ENCODE assay signal across 1 cellular context in the genomic region with DNA sequence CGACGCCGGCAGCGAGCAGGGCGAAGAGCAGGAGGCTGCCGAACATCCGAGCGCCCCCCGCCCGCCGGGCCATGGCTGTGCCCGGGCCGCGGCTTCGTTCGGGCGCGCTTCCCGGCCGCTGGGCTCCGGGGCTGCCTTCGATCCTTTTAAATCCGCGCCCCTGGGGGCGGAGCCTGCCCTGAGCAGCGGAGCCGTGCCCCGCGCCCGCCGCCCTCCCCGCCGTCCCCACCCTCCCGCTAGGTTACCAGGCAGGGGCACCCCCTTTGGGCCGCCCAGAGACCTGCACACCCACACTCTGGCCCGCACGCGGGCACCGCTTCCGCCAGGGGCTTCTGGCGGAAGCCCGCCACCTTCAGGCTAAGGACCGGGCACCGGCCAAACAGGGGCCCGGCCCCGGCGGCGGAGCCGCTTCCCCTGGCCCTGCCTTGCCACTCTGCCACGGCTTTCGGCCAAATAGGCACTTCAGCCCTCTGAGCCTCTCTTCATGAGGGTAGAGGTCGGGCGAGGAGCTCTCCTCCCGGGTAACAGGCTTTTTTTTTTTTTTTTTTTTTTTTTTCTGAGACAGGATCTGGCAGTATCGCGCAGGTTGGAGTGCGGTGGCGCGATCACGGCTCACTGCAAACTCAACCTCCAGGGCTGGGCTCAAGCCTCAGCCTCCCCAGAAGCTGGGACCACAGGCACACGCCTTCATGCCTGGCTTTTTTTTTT.
A peak's percentile ranks its signal among the peaks of the same experiment; 100 is the strongest.
TF ChIP-seq lines count a peak whose summit lies in the region.

A gene with protein sequence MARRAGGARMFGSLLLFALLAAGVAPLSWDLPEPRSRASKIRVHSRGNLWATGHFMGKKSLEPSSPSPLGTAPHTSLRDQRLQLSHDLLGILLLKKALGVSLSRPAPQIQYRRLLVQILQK (minus strand): TSS at position 120 of the 708 bp plus-strand sequence. CDS start 47 bp downstream, at position 73.

TF ChIP-seq in Ishikawa, 13 proteins besides CTCF, POLR2A, EP300 and RAD21:
- TF ChIP-seq TCF12 (IDR thresholded peaks at IDR 0.05; ENCODE audit: low read depth): 0 out of 2 replicates have a peak, but pooled peaks have one; percentile 13
- TF ChIP-seq NFIC (IDR thresholded peaks at IDR 0.05): no peak
- TF ChIP-seq, protein P1, sequence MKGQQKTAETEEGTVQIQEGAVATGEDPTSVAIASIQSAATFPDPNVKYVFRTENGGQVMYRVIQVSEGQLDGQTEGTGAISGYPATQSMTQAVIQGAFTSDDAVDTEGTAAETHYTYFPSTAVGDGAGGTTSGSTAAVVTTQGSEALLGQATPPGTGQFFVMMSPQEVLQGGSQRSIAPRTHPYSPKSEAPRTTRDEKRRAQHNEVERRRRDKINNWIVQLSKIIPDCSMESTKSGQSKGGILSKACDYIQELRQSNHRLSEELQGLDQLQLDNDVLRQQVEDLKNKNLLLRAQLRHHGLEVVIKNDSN (IDR thresholded peaks at IDR 0.05): no peak
- TF ChIP-seq ZBTB7A (IDR thresholded peaks at IDR 0.05; ENCODE audit: low read depth): peak; percentile 64; the same call in 1 of the 2 replicates
- no peak for TF ChIP-seq CEBPB (IDR thresholded peaks at IDR 0.05)
- TF ChIP-seq CREB1 (IDR thresholded peaks at IDR 0.05; ENCODE audit: low read depth): no peak
- TF ChIP-seq EGR1 (IDR thresholded peaks at IDR 0.05): no peak
- TF ChIP-seq TEAD4 (IDR thresholded peaks at IDR 0.05): no peak
- 0 out of 2 replicates have a peak, but pooled peaks have one; percentile 27 for TF ChIP-seq TAF1 (IDR thresholded peaks at IDR 0.05; ENCODE audit: low read depth)
- TF ChIP-seq YY1 (IDR thresholded peaks at IDR 0.05; ENCODE audit: low read depth): no peak
- TF ChIP-seq FOXM1 (IDR thresholded peaks at IDR 0.05; ENCODE audit: borderline replicate concordance, low read depth): no peak
- TF ChIP-seq, protein P2, sequence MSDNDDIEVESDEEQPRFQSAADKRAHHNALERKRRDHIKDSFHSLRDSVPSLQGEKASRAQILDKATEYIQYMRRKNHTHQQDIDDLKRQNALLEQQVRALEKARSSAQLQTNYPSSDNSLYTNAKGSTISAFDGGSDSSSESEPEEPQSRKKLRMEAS (IDR thresholded peaks at IDR 0.05): peak; percentile 12; the same call in 1 of the 2 replicates
- no peak for TF ChIP-seq REST (IDR thresholded peaks at IDR 0.05; ENCODE audit: low read depth)
TF ChIP-seq in Ishikawa: peak in this region for 4.
